23 cellular contexts compared by ENCODE assay signal in the genomic region with DNA sequence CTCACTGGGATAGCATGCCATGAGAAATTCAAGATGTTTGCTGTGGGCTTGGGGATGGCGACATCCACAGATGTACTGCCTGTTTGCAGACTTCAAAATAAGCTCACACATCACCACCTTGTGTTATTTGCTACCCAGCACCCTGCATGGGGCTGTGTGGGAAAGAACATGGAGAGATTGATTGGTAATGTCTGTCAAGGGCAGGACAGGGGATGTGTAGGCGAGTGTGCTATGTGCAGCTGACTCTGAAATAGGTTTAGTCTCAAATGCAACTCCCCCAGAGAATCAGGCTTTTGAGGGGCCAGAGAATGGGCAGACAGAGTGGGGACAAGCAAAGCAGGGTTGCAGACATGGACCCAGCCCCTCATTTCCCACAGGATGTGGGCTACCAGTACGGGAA. TPM values are rescaled to one million over a fixed set of nuclear protein-coding genes. Genes with fewer than 3 reads are reported as not detected.
"Had no signal": no experiment of that assay in that cellular context is flagged by ENCODE, and none has a peak within 500 bp of the region (broad histone marks: within the 10 kb centered on the region; RNA-seq: fewer than 3 reads in every experiment).

No MANE protein-coding gene starts in this region.

- H3K4me3 ChIP-seq: esophagus squamous epithelium, lower lobe of right lung, ovary, psoas muscle, sigmoid colon, testis, tibial artery had no signal

- H3K36me3 ChIP-seq: ovary had no signal

- H3K4me1 ChIP-seq: esophagus squamous epithelium, lower lobe of right lung, psoas muscle, sigmoid colon, testis, tibial artery had no signal

- H3K27ac ChIP-seq: esophagus squamous epithelium, lower lobe of right lung, ovary, psoas muscle, sigmoid colon, testis, tibial artery had no signal

- H3K9me3 ChIP-seq: esophagus squamous epithelium, lower lobe of right lung, ovary, psoas muscle, sigmoid colon, testis, tibial artery had no signal

- DNase-seq: effector memory CD4-positive, alpha-beta T cell; erythroblast; esophagus squamous epithelium; left ventricle myocardium superior; lower lobe of right lung; naive thymus-derived CD8-positive, alpha-beta T cell; nephron progenitor cell; ovary; posterior cingulate gyrus; psoas muscle; sigmoid colon; stimulated activated CD4-positive, alpha-beta T cell treated with anti-CD3 and anti-CD28 coated beads, Interleukin-2, amount 100 ng/mL, for 24 hours; stimulated activated CD4-positive, alpha-beta T cell treated with anti-CD3 and anti-CD28 coated beads, Interleukin-4, amount 100 ng/mL, for 24 hours; stimulated activated naive CD4-positive, alpha-beta T cell treated with Interleukin-2 at 50 U/mL for 16 hours; substantia nigra; testis; tibial artery had no signal

- H3K27ac Mint-ChIP-seq: dendritic cell treated with granulocyte-macrophage colony-stimulating factor and Interleukin-4, amounts not matched to agents 40 ng/mL and 50 ng/mL, for 4 days; nephron progenitor cell; stimulated activated effector memory CD8-positive, alpha-beta T cell treated with anti-CD3 and anti-CD28 coated beads, Interleukin-12 subunit alpha, Interleukin-12 subunit beta, amount 100 ng/mL, for 72 hours; type B pancreatic cell had no signal

- H3K9me3 Mint-ChIP-seq: dendritic cell treated with granulocyte-macrophage colony-stimulating factor and Interleukin-4, amounts not matched to agents 40 ng/mL and 50 ng/mL, for 4 days; naive thymus-derived CD8-positive, alpha-beta T cell; nephron progenitor cell; stimulated activated effector memory CD8-positive, alpha-beta T cell treated with anti-CD3 and anti-CD28 coated beads, Interleukin-12 subunit alpha, Interleukin-12 subunit beta, amount 100 ng/mL, for 72 hours; type B pancreatic cell had no signal

- ATAC-seq: left ventricle myocardium superior; naive thymus-derived CD8-positive, alpha-beta T cell; psoas muscle; stimulated activated effector memory CD8-positive, alpha-beta T cell treated with anti-CD3 and anti-CD28 coated beads, Interleukin-12 subunit alpha, Interleukin-12 subunit beta, amount 100 ng/mL, for 72 hours had no signal

- H3K4me1 Mint-ChIP-seq: nephron progenitor cell; stimulated activated effector memory CD8-positive, alpha-beta T cell treated with anti-CD3 and anti-CD28 coated beads, Interleukin-12 subunit alpha, Interleukin-12 subunit beta, amount 100 ng/mL, for 72 hours had no signal

- H3K4me3 Mint-ChIP-seq: dendritic cell treated with granulocyte-macrophage colony-stimulating factor and Interleukin-4, amounts not matched to agents 40 ng/mL and 50 ng/mL, for 4 days; naive thymus-derived CD8-positive, alpha-beta T cell; nephron progenitor cell; stimulated activated effector memory CD8-positive, alpha-beta T cell treated with anti-CD3 and anti-CD28 coated beads, Interleukin-12 subunit alpha, Interleukin-12 subunit beta, amount 100 ng/mL, for 72 hours; type B pancreatic cell had no signal

- H3K27me3 ChIP-seq: esophagus squamous epithelium, ovary, sigmoid colon, testis, tibial artery had no signal

- H3K27me3 Mint-ChIP-seq: dendritic cell treated with granulocyte-macrophage colony-stimulating factor and Interleukin-4, amounts not matched to agents 40 ng/mL and 50 ng/mL, for 4 days; naive thymus-derived CD8-positive, alpha-beta T cell; type B pancreatic cell had no signal

RNA-seq across cellular contexts. Expression of a gene that starts 35.4 kb away (rescaled TPM):
- total RNA-seq: fibroblast of villous mesenchyme, myocyte, skeletal muscle tissue had no signal
